In genomic region chr3:94303897-94304296, GRCh38 we compare ENCODE assay signal across 11 cellular contexts.
DNase-seq lines count a peak whose midpoint lies in the region; ATAC-seq and TF ChIP-seq lines count a peak whose summit lies in the region.
"Had no signal": no experiment of that assay in that cellular context is flagged by ENCODE, and none has a peak within 500 bp of the region (broad histone marks: within the 10 kb centered on the region; RNA-seq: fewer than 3 reads in every experiment).

No MANE protein-coding gene starts in this region.

- no peak for TF ChIP-seq POLR2A in erythroblast (IDR thresholded peaks at IDR 0.05; ENCODE audit: low read length)

- no peak overlapping the region for H3K27ac Mint-ChIP-seq in activated naive CD4-positive, alpha-beta T cell treated with anti-CD3 and anti-CD28 coated beads, Interleukin-2, amount 50 U/mL, for 72 hours
- H3K27ac Mint-ChIP-seq: stimulated activated naive CD8-positive, alpha-beta T cell treated with anti-CD3 and anti-CD28 coated beads, Interleukin-15, amount 100 ng/mL, for 72 hours had no signal

- peak; percentile 40 for DNase-seq in HT-29 (ENCODE audit: low spot score)
- peak; percentile 84 for DNase-seq in astrocyte of the hippocampus (ENCODE audit: low read depth, low spot score)
- peak; percentile 3 to 33 for DNase-seq in hippocampal formation (lab: John Stamatoyannopoulos, UW)
- peak; percentile 66 for DNase-seq in superior temporal gyrus (ENCODE audit: extremely low spot score)
- DNase-seq in activated naive CD4-positive, alpha-beta T cell treated with anti-CD3 and anti-CD28 coated beads, Interleukin-2, amount 50 U/mL, for 72 hours (ENCODE audit: low spot score in 2 of 2) = no peak
- no peak for DNase-seq in erythroblast (lab: John Stamatoyannopoulos, UW)
- DNase-seq in NCI-H2107 (lab: John Stamatoyannopoulos, UW) = no peak
- DNase-seq: activated CD4-positive, alpha-beta T cell treated with anti-CD3 and anti-CD28 coated beads, Interleukin-2, amount 50 U/mL, for 48 hours; NCI-H2081 treated with DMSO at 0.1 percent for 48 hours; stimulated activated naive CD8-positive, alpha-beta T cell treated with anti-CD3 and anti-CD28 coated beads, Interleukin-15, amount 100 ng/mL, for 72 hours had no signal

- no peak for ATAC-seq in activated naive CD4-positive, alpha-beta T cell treated with anti-CD3 and anti-CD28 coated beads, Interleukin-2, amount 50 U/mL, for 72 hours
- no peak for ATAC-seq in HG02840 (IDR thresholded peaks at IDR 0.05; ENCODE audit: low FRiP score, unreplicated experiment)
- ATAC-seq: stimulated activated naive CD8-positive, alpha-beta T cell treated with anti-CD3 and anti-CD28 coated beads, Interleukin-15, amount 100 ng/mL, for 72 hours had no signal

- H3K9me3 Mint-ChIP-seq in activated naive CD4-positive, alpha-beta T cell treated with anti-CD3 and anti-CD28 coated beads, Interleukin-2, amount 50 U/mL, for 72 hours = no peaks in the 10 kb centered on the region
- H3K9me3 Mint-ChIP-seq: stimulated activated naive CD8-positive, alpha-beta T cell treated with anti-CD3 and anti-CD28 coated beads, Interleukin-15, amount 100 ng/mL, for 72 hours had no signal

- no peaks in the 10 kb centered on the region for H3K36me3 Mint-ChIP-seq in activated naive CD4-positive, alpha-beta T cell treated with anti-CD3 and anti-CD28 coated beads, Interleukin-2, amount 50 U/mL, for 72 hours

Comparison
In these comparisons a context has a peak if more than half of its experiments do, and no peak if none do; other contexts are left out.
1. DNase-seq: peak in HT-29 (single experiment), astrocyte of the hippocampus (single experiment), hippocampal formation (2 of 2) and superior temporal gyrus (single experiment); none in activated naive CD4-positive, alpha-beta T cell treated with anti-CD3 and anti-CD28 coated beads, Interleukin-2, amount 50 U/mL, for 72 hours (0 of 2), erythroblast (0 of 2) and NCI-H2107 (single experiment).